Comparison of ENCODE assay signal across 11 cellular contexts in the genomic region with DNA sequence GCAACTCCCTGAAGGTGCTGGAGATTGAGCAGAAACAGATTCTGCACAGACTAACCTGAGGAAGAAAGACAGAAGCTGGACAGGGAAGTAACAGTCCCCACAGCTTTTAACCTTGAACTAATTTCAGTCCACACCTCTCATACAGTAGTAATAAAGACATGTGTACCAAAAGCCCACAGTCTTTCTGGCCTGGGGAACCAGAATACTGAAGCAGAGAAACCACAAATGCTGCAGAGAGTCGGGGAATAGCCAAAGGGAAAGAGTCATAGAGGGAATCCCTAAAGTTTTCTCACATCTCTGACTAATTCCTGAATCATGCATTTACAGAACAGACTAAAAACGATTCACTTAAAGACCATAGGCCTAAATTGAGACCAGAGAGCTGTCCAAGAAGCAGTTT.
A peak's percentile ranks its signal among the peaks of the same experiment; 100 is the strongest.
DNase-seq lines count a peak whose midpoint lies in the region; ATAC-seq, FAIRE-seq and TF ChIP-seq lines count a peak whose summit lies in the region.
"Had no signal": no experiment of that assay in that cellular context is flagged by ENCODE, and none has a peak within 500 bp of the region (broad histone marks: within the 10 kb centered on the region; RNA-seq: fewer than 3 reads in every experiment).

No MANE protein-coding gene starts in this region.

- TF ChIP-seq CTCF in astrocyte of the cerebellum (IDR thresholded peaks at IDR 0.05; ENCODE audit: low read depth, low read length, missing control alignments) (no peak), osteoblast (IDR thresholded peaks at IDR 0.05; ENCODE audit: extremely low read depth, low read depth, low read length) (no peak)

- H3K27me3 ChIP-seq in osteoblast (ENCODE audit: insufficient read depth, low read length) = no peaks in the 10 kb centered on the region
- H3K27me3 ChIP-seq: esophagus squamous epithelium had no signal

- TF ChIP-seq POLR2A in GM12891 (IDR thresholded peaks at IDR 0.05; ENCODE audit: low read depth, low read length) = no peak
- no peak for TF ChIP-seq POLR2A in erythroblast (IDR thresholded peaks at IDR 0.05; ENCODE audit: low read length)

- DNase-seq in astrocyte of the cerebellum (ENCODE audit: low read depth) = peak; percentile 90
- DNase-seq in osteoblast (ENCODE audit: insufficient read length, low spot score, missing footprints) = peak; percentile 78
- no peak for DNase-seq in GM12891 (ENCODE audit: insufficient read length, low spot score)
- DNase-seq in erythroblast (lab: John Stamatoyannopoulos, UW) = no peak
- DNase-seq in NCI-H2029 treated with DMSO at 0.1 percent for 48 hours (lab: John Stamatoyannopoulos, UW) = no peak
- DNase-seq: activated T-cell treated with anti-CD3 and anti-CD28 coated beads, Interleukin-2, amount 50 U/mL, for 72 hours; esophagus squamous epithelium had no signal

- ATAC-seq in GM18868 (IDR thresholded peaks at IDR 0.05; ENCODE audit: unreplicated experiment) (peak; percentile 87), HG03039 (IDR thresholded peaks at IDR 0.05; ENCODE audit: unreplicated experiment) (peak; percentile 92), GM19023 (IDR thresholded peaks at IDR 0.05; ENCODE audit: unreplicated experiment) (no peak)
- ATAC-seq: HepG2 had no signal

- in situ Hi-C loops in astrocyte of the cerebellum (cut with HindIII; ENCODE audit: low sequenced_read_pairs) = no loop called here

- no peaks in the 10 kb centered on the region for H3K79me2 ChIP-seq in osteoblast (ENCODE audit: insufficient read depth, low read length)

- H3K36me3 ChIP-seq in osteoblast (ENCODE audit: insufficient read depth, low read length) = no peaks in the 10 kb centered on the region
- H3K36me3 ChIP-seq: esophagus squamous epithelium had no signal

- H4K20me1 ChIP-seq in osteoblast (ENCODE audit: insufficient read depth, low read length) = no peaks in the 10 kb centered on the region

- FAIRE-seq in GM12891 (lab: Jason Lieb, UNC) = no peak
- FAIRE-seq: HepG2 had no signal

- H3K4me3 ChIP-seq in astrocyte of the cerebellum (ENCODE audit: low read depth, low read length) (no peak overlapping the region), osteoblast (ENCODE audit: insufficient read depth, low read length) (no peak overlapping the region)
- H3K4me3 ChIP-seq: esophagus squamous epithelium had no signal

- no peak overlapping the region for H3K4me2 ChIP-seq in osteoblast (ENCODE audit: insufficient read depth, low read length)

- H3K27ac ChIP-seq in osteoblast (ENCODE audit: low read depth, low read length) = no peak overlapping the region
- H3K27ac ChIP-seq: esophagus squamous epithelium had no signal

- no peak overlapping the region for H2AFZ ChIP-seq in osteoblast (ENCODE audit: low read length)

- H3K4me1 ChIP-seq in osteoblast (ENCODE audit: insufficient read depth, low read length) = peaks cover 11% of the 10 kb centered on the region
- H3K4me1 ChIP-seq: esophagus squamous epithelium had no signal

- H3K9me3 ChIP-seq in osteoblast (ENCODE audit: low read depth, low read length) = no peaks in the 10 kb centered on the region
- H3K9me3 ChIP-seq: esophagus squamous epithelium had no signal

TF ChIP-seq in GM12891, 5 proteins besides CTCF, POLR2A, EP300 and RAD21:
- TF ChIP-seq SPI1 (IDR thresholded peaks at IDR 0.05; ENCODE audit: low read depth, low read length) = no peak
- no peak for TF ChIP-seq POU2F2 (IDR thresholded peaks at IDR 0.05; ENCODE audit: low read depth, low read length)
- no peak for TF ChIP-seq TAF1 (IDR thresholded peaks at IDR 0.05; ENCODE audit: low read depth, low read length)
- no peak for TF ChIP-seq POLR2AphosphoS5 (IDR thresholded peaks at IDR 0.05; ENCODE audit: low read depth, low read length)
- TF ChIP-seq PAX5 (IDR thresholded peaks at IDR 0.05; ENCODE audit: insufficient read depth, low read length, severe bottlenecking) = no peak

Comparison
In these comparisons a context has a peak if more than half of its experiments do, and no peak if none do; other contexts are left out.
1. DNase-seq: peak in astrocyte of the cerebellum (single experiment) and osteoblast (single experiment); none in GM12891 (single experiment), erythroblast (0 of 2) and NCI-H2029 treated with DMSO at 0.1 percent for 48 hours (single experiment).